8 cellular contexts compared by ENCODE assay signal in genomic region chr19:15330801-15331418, GRCh38. TPM values are rescaled to one million over a fixed set of nuclear protein-coding genes. Genes with fewer than 3 reads are reported as not detected.
A peak's percentile ranks its signal among the peaks of the same experiment; 100 is the strongest.
DNase-seq lines count a peak whose midpoint lies in the region; ATAC-seq and TF ChIP-seq lines count a peak whose summit lies in the region.

No MANE protein-coding gene starts in this region.

- H3K4me1 Mint-ChIP-seq in immature natural killer cell: peaks cover 54 to 57% of the 10 kb centered on the region in 2 donors
- peaks cover 71% of the 10 kb centered on the region for H3K4me1 Mint-ChIP-seq in stimulated activated memory B cell treated with anti-CD40 and anti-IgM and Interleukin-4, amounts not matched to agents 10 μg/mL and 1 μg/mL and 100 μg/mL, for 72 hours

- ATAC-seq in stimulated activated memory B cell treated with anti-CD40 and anti-IgM and Interleukin-4, amounts not matched to agents 10 μg/mL and 1 μg/mL and 100 μg/mL, for 72 hours: no peak
- no peak for ATAC-seq in HG02981 (IDR thresholded peaks at IDR 0.05; ENCODE audit: unreplicated experiment)
- ATAC-seq in HG02763 (IDR thresholded peaks at IDR 0.05; ENCODE audit: unreplicated experiment): no peak
- no peak for ATAC-seq in HG02852 (IDR thresholded peaks at IDR 0.05; ENCODE audit: unreplicated experiment)

- DNase-seq in HuH-7.5 (ENCODE audit: low spot score) (peak; percentile 46), amniotic epithelial cell (ENCODE audit: low read depth) (peak; percentile 78), immature natural killer cell (no peak)

- TF ChIP-seq CTCF in C4-2B (conservative IDR thresholded peaks at IDR 0.05): no peak

- peak overlapping the region; percentile 92 to 99 (median 96) for H3K27ac Mint-ChIP-seq in immature natural killer cell
- H3K27ac Mint-ChIP-seq in stimulated activated memory B cell treated with anti-CD40 and anti-IgM and Interleukin-4, amounts not matched to agents 10 μg/mL and 1 μg/mL and 100 μg/mL, for 72 hours: peak overlapping the region; percentile 90

- H3K36me3 Mint-ChIP-seq in immature natural killer cell: no peaks in the 10 kb centered on the region
- peaks cover 11% of the 10 kb centered on the region for H3K36me3 Mint-ChIP-seq in stimulated activated memory B cell treated with anti-CD40 and anti-IgM and Interleukin-4, amounts not matched to agents 10 μg/mL and 1 μg/mL and 100 μg/mL, for 72 hours

- no peaks in the 10 kb centered on the region for H3K9me3 Mint-ChIP-seq in immature natural killer cell
- H3K9me3 Mint-ChIP-seq in stimulated activated memory B cell treated with anti-CD40 and anti-IgM and Interleukin-4, amounts not matched to agents 10 μg/mL and 1 μg/mL and 100 μg/mL, for 72 hours: no peaks in the 10 kb centered on the region

- H3K27me3 Mint-ChIP-seq in immature natural killer cell (ENCODE audit: low read depth in 3 of 3): peaks cover 7 to 15% (median 13%) of the 10 kb centered on the region in 3 donors
- H3K27me3 Mint-ChIP-seq in stimulated activated memory B cell treated with anti-CD40 and anti-IgM and Interleukin-4, amounts not matched to agents 10 μg/mL and 1 μg/mL and 100 μg/mL, for 72 hours: no peaks in the 10 kb centered on the region

- peak overlapping the region; percentile 93 for H3K27ac ChIP-seq in C4-2B

- H3K4me3 Mint-ChIP-seq in immature natural killer cell: peak overlapping the region; percentile 93 to 99 (median 96)
- peak overlapping the region; percentile 92 for H3K4me3 Mint-ChIP-seq in stimulated activated memory B cell treated with anti-CD40 and anti-IgM and Interleukin-4, amounts not matched to agents 10 μg/mL and 1 μg/mL and 100 μg/mL, for 72 hours

RNA-seq across cellular contexts. Expression of gene BRD4, which starts 1.4 kb away (rescaled TPM):
- 10 to 100 TPM in 1 of 3 donors, 1 to 10 TPM in 2; 4.3 to 16.7 (median 7.0) TPM for polyA plus RNA-seq in immature natural killer cell

RNA-seq across cellular contexts. Expression of gene AKAP8, which starts 48.7 kb away (rescaled TPM):
- polyA plus RNA-seq in immature natural killer cell: 10 to 100 TPM in 2 of 3 donors, 1 to 10 TPM in 1; 7.8 to 21.9 (median 11.1) TPM

Comparison
In these comparisons a context has a peak if more than half of its experiments do, and no peak if none do; other contexts are left out.
1. DNase-seq: peak in HuH-7.5 (single experiment) and amniotic epithelial cell (single experiment); none in immature natural killer cell (0 of 3).